In the genomic region with DNA sequence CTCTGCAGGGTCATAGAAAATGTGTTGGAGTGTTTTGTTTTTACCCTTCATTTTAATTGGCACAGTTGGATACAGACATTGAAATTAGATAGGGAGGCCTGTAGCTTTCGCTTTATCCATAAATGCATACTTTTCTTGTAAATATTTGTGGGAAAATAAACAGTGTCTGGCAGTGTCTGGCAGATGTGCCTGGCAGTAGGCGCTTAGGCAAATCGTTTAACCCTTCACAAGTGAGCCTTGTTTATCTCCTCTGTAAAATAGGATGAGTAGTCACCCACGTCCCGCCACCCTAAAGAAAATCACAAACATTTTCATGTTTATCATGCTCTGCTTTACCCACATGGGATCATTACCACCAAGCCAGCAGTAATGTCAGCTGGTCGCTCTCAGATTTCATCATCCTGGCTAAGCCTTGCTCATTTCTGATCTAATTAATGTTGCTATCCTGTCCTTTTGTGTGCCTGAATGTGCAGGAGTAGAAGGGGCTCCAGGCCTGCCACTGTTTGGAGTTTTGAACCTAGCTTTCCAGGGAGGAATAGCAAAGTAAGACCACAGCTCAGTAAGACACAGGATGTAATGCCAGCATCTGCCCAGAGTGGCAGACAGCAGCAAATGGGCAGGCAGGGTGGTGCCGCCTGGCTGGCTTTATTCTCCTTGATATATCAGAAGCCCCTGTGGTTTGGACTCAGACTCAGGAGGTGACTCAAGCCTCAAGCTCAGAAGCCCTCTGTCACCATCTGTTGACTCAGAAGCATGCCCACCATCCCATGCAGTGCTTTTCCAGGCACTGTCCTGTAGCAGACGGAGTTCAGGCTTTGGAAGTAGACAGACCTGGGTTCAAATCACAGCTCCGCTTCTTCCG, we compare ENCODE assay signal across 1 cellular context.
TF ChIP-seq lines count a peak whose summit lies in the region.

No MANE protein-coding gene starts in this region.

TF ChIP-seq in SK-N-SH treated with all-trans-retinoic acid at 6 μM for 48 hours, 23 proteins besides CTCF, POLR2A, EP300 and RAD21 (continued from another document):
- TF ChIP-seq, protein P1, sequence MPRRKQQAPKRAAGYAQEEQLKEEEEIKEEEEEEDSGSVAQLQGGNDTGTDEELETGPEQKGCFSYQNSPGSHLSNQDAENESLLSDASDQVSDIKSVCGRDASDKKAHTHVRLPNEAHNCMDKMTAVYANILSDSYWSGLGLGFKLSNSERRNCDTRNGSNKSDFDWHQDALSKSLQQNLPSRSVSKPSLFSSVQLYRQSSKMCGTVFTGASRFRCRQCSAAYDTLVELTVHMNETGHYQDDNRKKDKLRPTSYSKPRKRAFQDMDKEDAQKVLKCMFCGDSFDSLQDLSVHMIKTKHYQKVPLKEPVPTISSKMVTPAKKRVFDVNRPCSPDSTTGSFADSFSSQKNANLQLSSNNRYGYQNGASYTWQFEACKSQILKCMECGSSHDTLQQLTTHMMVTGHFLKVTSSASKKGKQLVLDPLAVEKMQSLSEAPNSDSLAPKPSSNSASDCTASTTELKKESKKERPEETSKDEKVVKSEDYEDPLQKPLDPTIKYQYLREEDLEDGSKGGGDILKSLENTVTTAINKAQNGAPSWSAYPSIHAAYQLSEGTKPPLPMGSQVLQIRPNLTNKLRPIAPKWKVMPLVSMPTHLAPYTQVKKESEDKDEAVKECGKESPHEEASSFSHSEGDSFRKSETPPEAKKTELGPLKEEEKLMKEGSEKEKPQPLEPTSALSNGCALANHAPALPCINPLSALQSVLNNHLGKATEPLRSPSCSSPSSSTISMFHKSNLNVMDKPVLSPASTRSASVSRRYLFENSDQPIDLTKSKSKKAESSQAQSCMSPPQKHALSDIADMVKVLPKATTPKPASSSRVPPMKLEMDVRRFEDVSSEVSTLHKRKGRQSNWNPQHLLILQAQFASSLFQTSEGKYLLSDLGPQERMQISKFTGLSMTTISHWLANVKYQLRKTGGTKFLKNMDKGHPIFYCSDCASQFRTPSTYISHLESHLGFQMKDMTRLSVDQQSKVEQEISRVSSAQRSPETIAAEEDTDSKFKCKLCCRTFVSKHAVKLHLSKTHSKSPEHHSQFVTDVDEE (CRISPR knock-in tag; IDR thresholded peaks at IDR 0.05): no peak
- TF ChIP-seq ESRRG (CRISPR knock-in tag; IDR thresholded peaks at IDR 0.05): no peak
